23 cellular contexts compared by ENCODE assay signal in genomic region chr17:80692931-80693467, GRCh38.
DNase-seq lines count a peak whose midpoint lies in the region; ATAC-seq and TF ChIP-seq lines count a peak whose summit lies in the region.
"Had no signal": no experiment of that assay in that cellular context is flagged by ENCODE, and none has a peak within 500 bp of the region (broad histone marks: within the 10 kb centered on the region; RNA-seq: fewer than 3 reads in every experiment).

No MANE protein-coding gene starts in this region.

- TF ChIP-seq CTCF in HFFc6 (IDR thresholded peaks at IDR 0.05) = no peak
- TF ChIP-seq CTCF in chondrocyte (IDR thresholded peaks at IDR 0.05) = peak; percentile 7
- no peak for TF ChIP-seq CTCF in neural crest cell (conservative IDR thresholded peaks at IDR 0.05)
- no peak for TF ChIP-seq CTCF in lower leg skin (IDR thresholded peaks at IDR 0.05)

- H3K4me3 Mint-ChIP-seq in HFFc6 = no peak overlapping the region
- H3K4me3 Mint-ChIP-seq in chondrocyte (ENCODE audit: unreplicated experiment) = no peak overlapping the region
- H3K4me3 Mint-ChIP-seq in neural crest cell = no peak overlapping the region
- H3K4me3 Mint-ChIP-seq: activated T-cell treated with anti-CD3 and anti-CD28 coated beads, Interleukin-2, amount 50 U/mL, for 24 hours had no signal

- no peaks in the 10 kb centered on the region; the same call in none of the 2 replicates for H3K36me3 Mint-ChIP-seq in HFFc6 (ENCODE audit: low read depth)
- H3K36me3 Mint-ChIP-seq in chondrocyte (ENCODE audit: low read depth) = no peaks in the 10 kb centered on the region
- peaks cover 6% of the 10 kb centered on the region for H3K36me3 Mint-ChIP-seq in neural crest cell (ENCODE audit: low read depth)

- 81 to 88% methylated on average over 13 of the region's 13 CpGs for WGBS in lower leg skin, 2 donors

- H3K4me3 ChIP-seq in lower leg skin (ENCODE audit: low read depth, poor library complexity, severe bottlenecking) = no peak overlapping the region
- H3K4me3 ChIP-seq: cardiac muscle cell, HAP-1, lower lobe of right lung, skin epidermis had no signal

- intact Hi-C loops in lower leg skin (cut with DNase I; ENCODE audit: low total_unique reads) = no loop called here

- H3K27ac Mint-ChIP-seq in HFFc6 = 0 out of 2 replicates have a peak overlapping the region, but pooled peaks have one; percentile 6
- no peak overlapping the region for H3K27ac Mint-ChIP-seq in chondrocyte (ENCODE audit: unreplicated experiment)
- H3K27ac Mint-ChIP-seq in neural crest cell (ENCODE audit: unreplicated experiment) = peak overlapping the region; percentile 83
- H3K27ac Mint-ChIP-seq: activated T-cell treated with anti-CD3 and anti-CD28 coated beads, Interleukin-2, amount 50 U/mL, for 24 hours had no signal

- ATAC-seq in HG02798 (IDR thresholded peaks at IDR 0.05; ENCODE audit: poor library complexity, unreplicated experiment) (no peak), HG02938 (IDR thresholded peaks at IDR 0.05; ENCODE audit: unreplicated experiment) (no peak)
- ATAC-seq: lower lobe of right lung had no signal

- H3K4me1 Mint-ChIP-seq in HFFc6 (ENCODE audit: low read depth) = peaks cover 20% of the 10 kb centered on the region
- peaks cover 22% of the 10 kb centered on the region for H3K4me1 Mint-ChIP-seq in chondrocyte (ENCODE audit: low read depth)
- H3K4me1 Mint-ChIP-seq in neural crest cell = peaks cover 52% of the 10 kb centered on the region

- H3K9me3 Mint-ChIP-seq in HFFc6 = no peaks in the 10 kb centered on the region
- H3K9me3 Mint-ChIP-seq in chondrocyte (ENCODE audit: low read depth) = no peaks in the 10 kb centered on the region
- H3K9me3 Mint-ChIP-seq in neural crest cell = no peaks in the 10 kb centered on the region
- H3K9me3 Mint-ChIP-seq: activated T-cell treated with anti-CD3 and anti-CD28 coated beads, Interleukin-2, amount 50 U/mL, for 24 hours had no signal

- DNase-seq in DMS 273 (lab: John Stamatoyannopoulos, UW; ENCODE audit: unreplicated experiment) (peak; percentile 54), DMS 273 treated with DMSO at 0.1 percent for 48 hours (lab: John Stamatoyannopoulos, UW) (no peak), HFFc6 (no peak), chondrocyte (ENCODE audit: low spot score) (no peak), neural crest cell (ENCODE audit: low read depth, low spot score) (no peak), lower leg skin (ENCODE audit: low spot score in 2 of 2) (no peak)
- DNase-seq: activated CD4-positive, alpha-beta T cell treated with anti-CD3 and anti-CD28 coated beads for 1 hour; activated naive CD4-positive, alpha-beta T cell; activated T-cell treated with anti-CD3 and anti-CD28 coated beads, Interleukin-2, amount 50 U/mL, for 24 hours; AML-193; cortex of kidney; DMS79 treated with DMSO at 0.1 percent for 48 hours; kidney; lower lobe of right lung; NCI-H1105; NCI-H2029; NCI-H345; NCI-H82 had no signal

- no peak for TF ChIP-seq POLR2A in lower leg skin (IDR thresholded peaks at IDR 0.05)

- peaks cover 7% of the 10 kb centered on the region for H3K27me3 Mint-ChIP-seq in HFFc6 (ENCODE audit: insufficient read depth)
- no peaks in the 10 kb centered on the region for H3K27me3 Mint-ChIP-seq in chondrocyte (ENCODE audit: low read depth)
- no peaks in the 10 kb centered on the region for H3K27me3 Mint-ChIP-seq in neural crest cell (ENCODE audit: low read depth)
- H3K27me3 Mint-ChIP-seq: activated T-cell treated with anti-CD3 and anti-CD28 coated beads, Interleukin-2, amount 50 U/mL, for 24 hours had no signal
